In genomic region chr20:57385940-57386339, GRCh38 we compare ENCODE assay signal across 1 cellular context.
TF ChIP-seq lines count a peak whose summit lies in the region.

No MANE protein-coding gene starts in this region.

TF ChIP-seq in HepG2, 621 proteins besides CTCF, POLR2A, EP300 and RAD21:
- TF ChIP-seq ZNF138 (CRISPR knock-in tag; IDR thresholded peaks at IDR 0.05; ENCODE audit: low read depth): no peak
- peak; percentile 15; the same call in 1 of the 2 replicates for TF ChIP-seq KDM5B (CRISPR knock-in tag; IDR thresholded peaks at IDR 0.05; ENCODE audit: borderline replicate concordance)
- no peak for TF ChIP-seq LCORL (IDR thresholded peaks at IDR 0.05)
- TF ChIP-seq LCORL (CRISPR knock-in tag; IDR thresholded peaks at IDR 0.05): no peak
- no peak for TF ChIP-seq ARNTL (CRISPR knock-in tag; IDR thresholded peaks at IDR 0.05)
